ENCODE assay signal across 8 cellular contexts in genomic region chr6:35687658-35688604, GRCh38. TPM values are rescaled to one million over a fixed set of nuclear protein-coding genes. Genes with fewer than 3 reads are reported as not detected.
DNase-seq lines count a peak whose midpoint lies in the region; ATAC-seq, FAIRE-seq and TF ChIP-seq lines count a peak whose summit lies in the region.

No MANE protein-coding gene starts in this region.

- H3K9me3 Mint-ChIP-seq in CD4-positive, alpha-beta memory T cell = no peaks in the 10 kb centered on the region
- H3K9me3 Mint-ChIP-seq in activated naive CD4-positive, alpha-beta T cell treated with anti-CD3 and anti-CD28 coated beads for 36 hours = no peaks in the 10 kb centered on the region

- peak overlapping the region; percentile 92 to 98 (median 95) for H3K27ac Mint-ChIP-seq in CD4-positive, alpha-beta memory T cell
- H3K27ac Mint-ChIP-seq in activated naive CD4-positive, alpha-beta T cell treated with anti-CD3 and anti-CD28 coated beads for 36 hours = peak overlapping the region; percentile 94

- H3K4me1 ChIP-seq in CD4-positive, alpha-beta memory T cell (ENCODE audit: insufficient read depth, low read length) = peaks cover 31% of the 10 kb centered on the region
- H3K4me1 ChIP-seq in cardiac muscle cell (ENCODE audit: low read depth) (peaks cover 19% of the 10 kb centered on the region), pancreas (peaks cover 0 to 32% (median 0%) of the 10 kb centered on the region in 3 donors)

- peak; percentile 42 for ATAC-seq in GM19438 (IDR thresholded peaks at IDR 0.05; ENCODE audit: low read depth, unreplicated experiment)
- peak; percentile 21 for ATAC-seq in HG03469 (IDR thresholded peaks at IDR 0.05; ENCODE audit: unreplicated experiment)
- peak; percentile 53 to 74 (median 64) for ATAC-seq in pancreas

- intact Hi-C loops in CD4-positive, alpha-beta memory T cell (cut with micrococcal nuclease) = loop anchor here (1.0 to 5.0 kb wide), 5 partner anchors 10 to 103 kb away; no protein-coding TSS in a partner anchor
- intact Hi-C loops in activated naive CD4-positive, alpha-beta T cell treated with anti-CD3 and anti-CD28 coated beads for 36 hours (cut with micrococcal nuclease) = loop anchor here (1.0 to 2.0 kb wide), 6 partner anchors 19 to 103 kb away; partner anchors contain the start of gene ARMC12
- intact Hi-C loops in pancreas (cut with DNase I) = loop anchor here in 1 of 3 donors (5.0 kb wide), 1 partner anchor 49 kb away; the partner anchor contains the start of gene ARMC12

- no peak for FAIRE-seq in pancreas (lab: Jason Lieb, UNC)

- peak; percentile 46 to 61 (median 50) for DNase-seq in CD4-positive, alpha-beta memory T cell
- DNase-seq in RPMI8226 (peak; percentile 83), cardiac muscle cell (ENCODE audit: low read depth in 1 of 2, low spot score in 1 of 2) (peak; percentile 54 to 70), pancreas (peak; percentile 62 to 90 (median 73)), ureter (ENCODE audit: low spot score) (peak; percentile 53)
- peak; percentile 65 for DNase-seq in activated naive CD4-positive, alpha-beta T cell treated with anti-CD3 and anti-CD28 coated beads for 36 hours

- no peaks in the 10 kb centered on the region for H3K27me3 ChIP-seq in CD4-positive, alpha-beta memory T cell (ENCODE audit: insufficient read depth, low read length)
- H3K27me3 ChIP-seq in cardiac muscle cell (no peaks in the 10 kb centered on the region), pancreas (no peaks in the 10 kb centered on the region)

- TF ChIP-seq CTCF in cardiac muscle cell (IDR thresholded peaks at IDR 0.05; ENCODE audit: low read depth, low read length) (no peak), pancreas (IDR thresholded peaks at IDR 0.05) (no peak)

- peaks cover 3 to 14% of the 10 kb centered on the region in 2 donors for H3K36me3 Mint-ChIP-seq in CD4-positive, alpha-beta memory T cell
- H3K36me3 Mint-ChIP-seq in activated naive CD4-positive, alpha-beta T cell treated with anti-CD3 and anti-CD28 coated beads for 36 hours (ENCODE audit: low read depth) = peaks cover 22% of the 10 kb centered on the region

- peaks cover 4 to 30% (median 12%) of the 10 kb centered on the region in 4 donors for H3K4me1 Mint-ChIP-seq in CD4-positive, alpha-beta memory T cell
- H3K4me1 Mint-ChIP-seq in activated naive CD4-positive, alpha-beta T cell treated with anti-CD3 and anti-CD28 coated beads for 36 hours (ENCODE audit: low read depth) = peaks cover 19% of the 10 kb centered on the region

- CTCF ChIA-PET in CD4-positive, alpha-beta memory T cell (lab: Charles Lee; ENCODE audit: partially characterized antibody) = interaction anchor here (0.7 to 3.2 kb wide), 11 partner anchors 9 to 98 kb away, joined by 3 to 33 read pairs (median 5); partner anchors contain the start of gene ARMC12
- CTCF ChIA-PET in activated naive CD4-positive, alpha-beta T cell treated with anti-CD3 and anti-CD28 coated beads for 36 hours (lab: Charles Lee) = interaction anchor here (0.6 to 5.3 kb wide), 12 partner anchors 19 to 164 kb away, joined by 3 to 42 read pairs (median 6); partner anchors contain the start of gene ARMC12

- no peaks in the 10 kb centered on the region for H3K27me3 Mint-ChIP-seq in CD4-positive, alpha-beta memory T cell
- H3K27me3 Mint-ChIP-seq in activated naive CD4-positive, alpha-beta T cell treated with anti-CD3 and anti-CD28 coated beads for 36 hours (ENCODE audit: low read depth) = no peaks in the 10 kb centered on the region

- 1% methylated on average over 66 to 100 of the region's 100 CpGs for WGBS in pancreas, 2 donors

- no peaks in the 10 kb centered on the region for H3K9me3 ChIP-seq in CD4-positive, alpha-beta memory T cell (ENCODE audit: control insufficient read depth in 1 of 2, low read length in 2 of 2)
- no peaks in the 10 kb centered on the region for H3K9me3 ChIP-seq in cardiac muscle cell (ENCODE audit: low read depth)
- no peaks in the 10 kb centered on the region for H3K9me3 ChIP-seq in pancreas

- no peaks in the 10 kb centered on the region for H3K36me3 ChIP-seq in CD4-positive, alpha-beta memory T cell (ENCODE audit: insufficient read depth, low read length)
- H3K36me3 ChIP-seq in cardiac muscle cell (no peaks in the 10 kb centered on the region), pancreas (peaks cover 0 to 8% (median 0%) of the 10 kb centered on the region in 3 donors)

- H3K4me3 Mint-ChIP-seq in CD4-positive, alpha-beta memory T cell = peak overlapping the region; percentile 96 to 100 (median 100)
- peak overlapping the region; percentile 97 for H3K4me3 Mint-ChIP-seq in activated naive CD4-positive, alpha-beta T cell treated with anti-CD3 and anti-CD28 coated beads for 36 hours

- POLR2A ChIA-PET in CD4-positive, alpha-beta memory T cell (lab: Charles Lee; ENCODE audit: partially characterized antibody) = interaction anchor here (0.6 to 8.5 kb wide), 23 partner anchors 7 to 387 kb away, joined by 3 to 141 read pairs (median 4); partner anchors contain the start of gene ARMC12

- H3K4me3 ChIP-seq in CD4-positive, alpha-beta memory T cell (ENCODE audit: low read length in 2 of 2) = peak overlapping the region; percentile 51 to 99
- H3K4me3 ChIP-seq in cardiac muscle cell (peak overlapping the region; percentile 94), pancreas (peak overlapping the region; percentile 62 to 87 (median 86))

- peak overlapping the region; percentile 85 for H3K27ac ChIP-seq in CD4-positive, alpha-beta memory T cell (ENCODE audit: low read depth, low read length)
- H3K27ac ChIP-seq in cardiac muscle cell = peak overlapping the region; percentile 83
- H3K27ac ChIP-seq in pancreas = peak overlapping the region; percentile 83 to 87 (median 86)

RNA-seq across cellular contexts. Expression of gene FKBP5, which starts 0.8 kb away (rescaled TPM):
- 10 to 100 TPM; 72.9 to 74.2 TPM for total RNA-seq in CD4-positive, alpha-beta memory T cell
- 100 to 1,000 TPM in 1 of 2 donors, 10 to 100 TPM in 1; 94.2 to 233 TPM for polyA plus RNA-seq in CD4-positive, alpha-beta memory T cell
- 100 to 1,000 TPM; 202 to 208 TPM for total RNA-seq in activated naive CD4-positive, alpha-beta T cell treated with anti-CD3 and anti-CD28 coated beads for 36 hours
- total RNA-seq in cardiac muscle cell = 20.5 and 32.4 TPM in 2 replicates
- polyA plus RNA-seq in cardiac muscle cell = 53.0 and 89.7 TPM in 2 replicates
- 10 to 100 TPM; 13.0 to 78.4 (median 61.3) TPM for total RNA-seq in pancreas
- polyA plus RNA-seq in pancreas = 10 to 100 TPM; 31.8 to 44.1 TPM
- 112 TPM for total RNA-seq in ureter

RNA-seq across cellular contexts. Expression of gene ARMC12, which starts 48.9 kb away (rescaled TPM):
- total RNA-seq in CD4-positive, alpha-beta memory T cell = 1 to 10 TPM in 1 of 2 experiments, under 1 TPM in 1; 0.69 to 1.3 TPM
- under 1 TPM in 1 of 2 donors, not detected in 1; 0.28 TPM for polyA plus RNA-seq in CD4-positive, alpha-beta memory T cell
- total RNA-seq in activated naive CD4-positive, alpha-beta T cell treated with anti-CD3 and anti-CD28 coated beads for 36 hours = 1 to 10 TPM; 3.1 to 3.9 TPM
- total RNA-seq in cardiac muscle cell (0.56 and 4.1 TPM in 2 replicates), pancreas (under 1 TPM; 0.12 to 0.75 (median 0.44) TPM), ureter (1.5 TPM)
- polyA plus RNA-seq in cardiac muscle cell (2.3 and 4.9 TPM in 2 replicates), pancreas (1 to 10 TPM; 2.2 to 2.6 TPM)

Comparison
In these comparisons a context has a peak if more than half of its experiments do, and no peak if none do; other contexts are left out.
1. Peak in every context shown above with its lines: DNase-seq, ATAC-seq, H3K4me3 ChIP-seq and H3K27ac ChIP-seq.